22 cellular contexts compared by ENCODE assay signal in genomic region chr2:239305222-239305575, GRCh38.
DNase-seq lines count a peak whose midpoint lies in the region; ATAC-seq and TF ChIP-seq lines count a peak whose summit lies in the region.
"Had no signal": no experiment of that assay in that cellular context is flagged by ENCODE, and none has a peak within 500 bp of the region (broad histone marks: within the 10 kb centered on the region; RNA-seq: fewer than 3 reads in every experiment).

No MANE protein-coding gene starts in this region.

- H3K9ac ChIP-seq in SK-N-SH: no peak overlapping the region
- H3K9ac ChIP-seq: neural progenitor cell had no signal

- 0 out of 2 replicates have a peak, but pooled peaks cover 4% of the 10 kb centered on the region for H4K20me1 ChIP-seq in SK-N-SH (ENCODE audit: insufficient read depth)

- TF ChIP-seq RAD21 in SK-N-SH (IDR thresholded peaks at IDR 0.05; ENCODE audit: low read length): no peak

- H2AFZ ChIP-seq in SK-N-SH (ENCODE audit: low read depth): no peak overlapping the region
- H2AFZ ChIP-seq: neural progenitor cell had no signal

- no peaks in the 10 kb centered on the region for H3K36me3 ChIP-seq in SK-N-SH (replicated peaks in 1 of 2; ENCODE audit: control insufficient read depth in 1 of 2, insufficient read depth in 2 of 2, low read length in 1 of 2)
- no peaks in the 10 kb centered on the region for H3K36me3 ChIP-seq in esophagus muscularis mucosa
- no peaks in the 10 kb centered on the region for H3K36me3 ChIP-seq in testis (ENCODE audit: low read depth, missing control alignments)
- H3K36me3 ChIP-seq: neural progenitor cell had no signal

- H3K27ac ChIP-seq in SK-N-SH (ENCODE audit: low read depth in 2 of 2, low read length in 1 of 2) (peak overlapping the region in 1 of 2 experiments; percentile 76; a peak in 2 of 4 replicates), esophagus muscularis mucosa (replicated peaks in 1 of 4) (peak overlapping the region; percentile 82 to 92 (median 90)), testis (peak overlapping the region in 1 of 2 donors; percentile 22)
- H3K27ac ChIP-seq: 22Rv1, neural progenitor cell, SK-N-MC had no signal

- H3K4me3 ChIP-seq in SK-N-SH (ENCODE audit: low read depth in 2 of 2, low read length in 1 of 2) (no peak overlapping the region), esophagus muscularis mucosa (peak overlapping the region; percentile 19 to 54 (median 38)), testis (no peak overlapping the region)
- H3K4me3 ChIP-seq: neural progenitor cell, SK-N-MC had no signal

- peaks cover 74% of the 10 kb centered on the region for H3K4me1 Mint-ChIP-seq in nephron
- peaks cover 49% of the 10 kb centered on the region for H3K4me1 Mint-ChIP-seq in stimulated activated effector memory CD8-positive, alpha-beta T cell treated with anti-CD3 and anti-CD28 coated beads, Interleukin-12 subunit alpha, Interleukin-12 subunit beta, amount 100 ng/mL, for 72 hours

- no peak overlapping the region for H3K4me3 Mint-ChIP-seq in nephron
- no peak overlapping the region for H3K4me3 Mint-ChIP-seq in stimulated activated effector memory CD8-positive, alpha-beta T cell treated with anti-CD3 and anti-CD28 coated beads, Interleukin-12 subunit alpha, Interleukin-12 subunit beta, amount 100 ng/mL, for 72 hours
- H3K4me3 Mint-ChIP-seq: activated CD4-positive, alpha-beta T cell treated with anti-CD3 and anti-CD28 coated beads for 36 hours; activated naive CD4-positive, alpha-beta T cell treated with anti-CD3 and anti-CD28 coated beads for 36 hours; CD4-positive, alpha-beta T cell; IgD-negative memory B cell had no signal

- H3K9me3 ChIP-seq in SK-N-SH (no peaks in the 10 kb centered on the region), esophagus muscularis mucosa (no peaks in the 10 kb centered on the region), testis (no peaks in the 10 kb centered on the region)

- H3K27me3 Mint-ChIP-seq in nephron (ENCODE audit: low read depth): peaks cover 4% of the 10 kb centered on the region
- H3K27me3 Mint-ChIP-seq: CD4-positive, alpha-beta T cell had no signal

- POLR2A ChIA-PET in SK-N-SH (lab: Yijun Ruan, JAX): interaction anchor here (1.0 kb wide), 1 partner anchor 12 kb away, joined by 3 read pairs; no protein-coding TSS in a partner anchor

- no peak overlapping the region for H3K4me2 ChIP-seq in SK-N-SH

- no peaks in the 10 kb centered on the region for H3K9me3 Mint-ChIP-seq in nephron
- H3K9me3 Mint-ChIP-seq in stimulated activated effector memory CD8-positive, alpha-beta T cell treated with anti-CD3 and anti-CD28 coated beads, Interleukin-12 subunit alpha, Interleukin-12 subunit beta, amount 100 ng/mL, for 72 hours: no peaks in the 10 kb centered on the region
- H3K9me3 Mint-ChIP-seq: activated naive CD4-positive, alpha-beta T cell treated with anti-CD3 and anti-CD28 coated beads for 36 hours; CD4-positive, alpha-beta T cell; IgD-negative memory B cell; neural progenitor cell had no signal

- no peaks in the 10 kb centered on the region for H3F3A ChIP-seq in SK-N-SH (replicated peaks; ENCODE audit: insufficient read depth)

- peaks cover 0 to 95% of the 10 kb centered on the region in 2 experiments; a peak in 3 of 4 replicates for H3K4me1 ChIP-seq in SK-N-SH (ENCODE audit: control insufficient read depth in 1 of 2, insufficient read depth in 2 of 2, low read depth in 1 of 2, low read length in 1 of 2)
- peaks cover 85 to 100% (median 98%) of the 10 kb centered on the region in 4 donors for H3K4me1 ChIP-seq in esophagus muscularis mucosa
- peaks cover 66% of the 10 kb centered on the region for H3K4me1 ChIP-seq in testis

- H3K79me2 ChIP-seq in SK-N-SH (ENCODE audit: insufficient read depth): no peaks in the 10 kb centered on the region

- ATAC-seq in SK-N-SH treated with all-trans-retinoic acid at 6 μM for 48 hours (no peak), HG02970 (IDR thresholded peaks at IDR 0.05; ENCODE audit: low FRiP score, unreplicated experiment) (no peak)
- ATAC-seq in stimulated activated effector memory CD8-positive, alpha-beta T cell treated with anti-CD3 and anti-CD28 coated beads, Interleukin-12 subunit alpha, Interleukin-12 subunit beta, amount 100 ng/mL, for 72 hours: no peak
- ATAC-seq: activated CD4-positive, alpha-beta T cell treated with anti-CD3 and anti-CD28 coated beads for 36 hours had no signal

- CTCF ChIA-PET in SK-N-SH (lab: Yijun Ruan, JAX): interaction anchor here (1.0 to 2.3 kb wide), 3 partner anchors 11 to 21 kb away, joined by 3 to 8 read pairs (median 8); no protein-coding TSS in a partner anchor

- TF ChIP-seq POLR2A in esophagus muscularis mucosa (IDR thresholded peaks at IDR 0.05; ENCODE audit: low read depth) (no peak), testis (IDR thresholded peaks at IDR 0.05) (no peak)

- TF ChIP-seq EP300 in SK-N-SH (IDR thresholded peaks at IDR 0.05; ENCODE audit: borderline replicate concordance in 1 of 2, low read depth in 1 of 2, low read length in 1 of 2) (no peak), esophagus muscularis mucosa (IDR thresholded peaks at IDR 0.05) (no peak)

- no peak for TF ChIP-seq CTCF in SK-N-SH (IDR thresholded peaks at IDR 0.05)
- TF ChIP-seq CTCF in esophagus muscularis mucosa (IDR thresholded peaks at IDR 0.05): no peak
- no peak for TF ChIP-seq CTCF in nephron (IDR thresholded peaks at IDR 0.05; ENCODE audit: unreplicated experiment in 3 of 3)
- no peak for TF ChIP-seq CTCF in testis (IDR thresholded peaks at IDR 0.05)

- peak overlapping the region in 2 of 3 experiments; percentile 61 to 88 for H3K27ac Mint-ChIP-seq in nephron
- no peak overlapping the region for H3K27ac Mint-ChIP-seq in stimulated activated effector memory CD8-positive, alpha-beta T cell treated with anti-CD3 and anti-CD28 coated beads, Interleukin-12 subunit alpha, Interleukin-12 subunit beta, amount 100 ng/mL, for 72 hours
- H3K27ac Mint-ChIP-seq: activated CD4-positive, alpha-beta T cell treated with anti-CD3 and anti-CD28 coated beads for 36 hours; activated naive CD4-positive, alpha-beta T cell treated with anti-CD3 and anti-CD28 coated beads for 36 hours had no signal

- intact Hi-C loops in esophagus muscularis mucosa (cut with DNase I) (no loop called here), testis (cut with DNase I; ENCODE audit: low total_unique reads) (no loop called here)

- DNase-seq in SK-N-SH (peak; percentile 77), esophagus muscularis mucosa (ENCODE audit: extremely low spot score) (no peak), testis (peak; percentile 56), CD1c-positive myeloid dendritic cell (ENCODE audit: extremely low spot score) (no peak)
- no peak for DNase-seq in stimulated activated effector memory CD8-positive, alpha-beta T cell treated with anti-CD3 and anti-CD28 coated beads, Interleukin-12 subunit alpha, Interleukin-12 subunit beta, amount 100 ng/mL, for 72 hours (ENCODE audit: low spot score in 2 of 2)
- DNase-seq: activated CD4-positive, alpha-beta T cell treated with anti-CD3 and anti-CD28 coated beads for 36 hours; activated CD8-positive, alpha-beta memory T cell treated with anti-CD3 and anti-CD28 coated beads, Interleukin-2, amount 50 U/mL, for 48 hours; activated naive CD4-positive, alpha-beta T cell treated with anti-CD3 and anti-CD28 coated beads for 36 hours; CD4-positive, alpha-beta T cell; cortex of kidney; foreskin melanocyte; GOT3; NCI-H2029 treated with DMSO at 0.1 percent for 48 hours; NCI-H524 treated with DMSO at 0.1 percent for 48 hours; stimulated activated CD4-positive, alpha-beta T cell treated with anti-CD3 and anti-CD28 coated beads, Interleukin-2, amount 100 ng/mL, for 48 hours had no signal

- WGBS in SK-N-SH (ENCODE audit: low lambda C conversion rate): 85% methylated on average over 11 of the region's 11 CpGs
- 54% methylated on average over 5 of the region's 11 CpGs for WGBS in esophagus muscularis mucosa
- 78 to 80% methylated on average over 11 of the region's 11 CpGs for WGBS in testis, 2 donors

- no peaks in the 10 kb centered on the region for H3K36me3 Mint-ChIP-seq in nephron (ENCODE audit: low read depth)
- H3K36me3 Mint-ChIP-seq in stimulated activated effector memory CD8-positive, alpha-beta T cell treated with anti-CD3 and anti-CD28 coated beads, Interleukin-12 subunit alpha, Interleukin-12 subunit beta, amount 100 ng/mL, for 72 hours: no peaks in the 10 kb centered on the region

- no peaks in the 10 kb centered on the region for H3K27me3 ChIP-seq in SK-N-SH (ENCODE audit: insufficient read depth)
- no peaks in the 10 kb centered on the region for H3K27me3 ChIP-seq in esophagus muscularis mucosa
- H3K27me3 ChIP-seq in testis: no peaks in the 10 kb centered on the region
- H3K27me3 ChIP-seq: neural progenitor cell had no signal

- no peaks in the 10 kb centered on the region for H3K9me2 ChIP-seq in SK-N-SH

TF ChIP-seq in SK-N-SH, 30 proteins besides CTCF, POLR2A, EP300 and RAD21 (continues in another document):
- TF ChIP-seq SIN3A (IDR thresholded peaks at IDR 0.05; ENCODE audit: borderline replicate concordance, low read depth, low read length): no peak
- no peak for TF ChIP-seq JUND (IDR thresholded peaks at IDR 0.05)
- TF ChIP-seq FOSL2 (IDR thresholded peaks at IDR 0.05; ENCODE audit: borderline replicate concordance, low read depth): no peak
- TF ChIP-seq IRF3 (IDR thresholded peaks at IDR 0.05; ENCODE audit: low read depth, low read length): no peak

TF ChIP-seq in SK-N-SH treated with all-trans-retinoic acid at 6 μM for 48 hours, 23 proteins besides CTCF, POLR2A, EP300 and RAD21 (continues in another document):
- TF ChIP-seq BACH2 (CRISPR knock-in tag; IDR thresholded peaks at IDR 0.05; ENCODE audit: borderline replicate concordance): no peak
- no peak for TF ChIP-seq TCF4 (CRISPR knock-in tag; IDR thresholded peaks at IDR 0.05; ENCODE audit: borderline replicate concordance)
- TF ChIP-seq PPARA (CRISPR knock-in tag; IDR thresholded peaks at IDR 0.05; ENCODE audit: borderline replicate concordance): no peak
- TF ChIP-seq ISL1 (CRISPR knock-in tag; IDR thresholded peaks at IDR 0.05): no peak

Comparison
In these comparisons a context has a peak if more than half of its experiments do, and no peak if none do; other contexts are left out.
1. DNase-seq: peak in SK-N-SH (single experiment) and testis (single experiment); none in esophagus muscularis mucosa (single experiment), stimulated activated effector memory CD8-positive, alpha-beta T cell treated with anti-CD3 and anti-CD28 coated beads, Interleukin-12 subunit alpha, Interleukin-12 subunit beta, amount 100 ng/mL, for 72 hours (0 of 2) and CD1c-positive myeloid dendritic cell (single experiment).
2. H3K4me3 ChIP-seq: peak in esophagus muscularis mucosa (4 of 4); none in SK-N-SH (0 of 2) and testis (0 of 2).